In the genomic region with DNA sequence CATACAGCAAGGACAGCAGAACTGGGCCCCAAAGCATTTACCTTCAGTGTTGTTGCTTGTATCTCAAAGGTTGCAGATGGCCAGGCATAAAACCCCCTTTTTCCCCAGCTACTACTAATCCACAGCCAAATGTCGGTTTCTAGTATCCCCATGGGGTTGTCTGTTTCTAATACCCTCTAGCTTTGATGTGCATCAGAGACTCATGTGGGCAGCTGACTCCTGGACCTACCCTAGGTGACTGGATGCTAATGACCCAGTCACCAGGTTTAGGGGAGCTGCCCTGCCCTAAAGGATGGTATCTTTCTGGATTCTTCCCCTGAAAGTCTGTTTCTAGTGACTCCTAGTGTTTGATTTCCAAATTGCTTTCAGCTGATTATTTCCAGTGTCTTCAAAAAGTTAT, we compare ENCODE assay signal across 17 cellular contexts. TPM values are rescaled to one million over a fixed set of nuclear protein-coding genes. Genes with fewer than 3 reads are reported as not detected.
DNase-seq lines count a peak whose midpoint lies in the region; ATAC-seq and TF ChIP-seq lines count a peak whose summit lies in the region.
"Had no signal": no experiment of that assay in that cellular context is flagged by ENCODE, and none has a peak within 500 bp of the region (broad histone marks: within the 10 kb centered on the region; RNA-seq: fewer than 3 reads in every experiment).

No MANE protein-coding gene starts in this region.

- H3K9ac ChIP-seq in DND-41 (ENCODE audit: low read depth, low read length), result no peak overlapping the region

- BruUV-seq in OCI-LY7 (replicated peaks; lab: Mats Ljungman, UMichigan), result no TSS peak

- H3K27me3 ChIP-seq in DND-41 (ENCODE audit: insufficient read depth, low read length, poor library complexity), result no peaks in the 10 kb centered on the region
- no peaks in the 10 kb centered on the region for H3K27me3 ChIP-seq in osteoblast (ENCODE audit: insufficient read depth, low read length)
- H3K27me3 ChIP-seq in body of pancreas, result no peaks in the 10 kb centered on the region

- TF ChIP-seq POLR2A in body of pancreas (IDR thresholded peaks at IDR 0.05), result no peak

- H3K9me3 ChIP-seq in DND-41 (ENCODE audit: insufficient read depth, low read length, severe bottlenecking) (no peaks in the 10 kb centered on the region), OCI-LY7 (ENCODE audit: low read length) (no peaks in the 10 kb centered on the region), osteoblast (ENCODE audit: low read depth, low read length) (no peaks in the 10 kb centered on the region), body of pancreas (no peaks in the 10 kb centered on the region)
- H3K9me3 ChIP-seq: Caco-2, HAP-1 had no signal

- ATAC-seq in DND-41 (ENCODE audit: insufficient read depth, low read depth) (no peak), GM19324 (IDR thresholded peaks at IDR 0.05; ENCODE audit: low FRiP score, unreplicated experiment) (no peak), body of pancreas (no peak)
- ATAC-seq: GM12878 had no signal

- TF ChIP-seq CTCF in DND-41 (IDR thresholded peaks at IDR 0.05; ENCODE audit: borderline replicate concordance, extremely low read depth, low read length, poor library complexity, severe bottlenecking) (peak; percentile 4), OCI-LY7 (conservative IDR thresholded peaks at IDR 0.05; ENCODE audit: low read length) (0 out of 2 replicates have a peak, but pooled peaks have one; percentile 27), choroid plexus epithelial cell (conservative IDR thresholded peaks at IDR 0.05; ENCODE audit: low read depth, low read length) (peak; percentile 19), osteoblast (IDR thresholded peaks at IDR 0.05; ENCODE audit: extremely low read depth, low read depth, low read length) (no peak), body of pancreas (IDR thresholded peaks at IDR 0.05) (no peak)

- intact Hi-C loops in OCI-LY7 (cut with micrococcal nuclease; ENCODE audit: unreplicated experiment) (no loop called here), body of pancreas (cut with DNase I) (no loop called here)

- no peaks in the 10 kb centered on the region for H3K36me3 ChIP-seq in DND-41 (ENCODE audit: insufficient read depth, low read length)
- H3K36me3 ChIP-seq in OCI-LY7 (ENCODE audit: insufficient read depth, low read length), result no peaks in the 10 kb centered on the region
- no peaks in the 10 kb centered on the region for H3K36me3 ChIP-seq in osteoblast (ENCODE audit: insufficient read depth, low read length)
- peaks cover 0 to 3% of the 10 kb centered on the region in 2 donors for H3K36me3 ChIP-seq in body of pancreas (replicated peaks in 1 of 2; ENCODE audit: insufficient read depth in 1 of 2, low read depth in 2 of 2)
- H3K36me3 ChIP-seq: HAP-1 had no signal

- POLR2A ChIA-PET in OCI-LY7 (lab: Charles Lee), result interaction anchor here (0.6 kb wide), 1 partner anchor 156 kb away, joined by 3 read pairs; no protein-coding TSS in a partner anchor

- no peak overlapping the region for H3K4me3 ChIP-seq in DND-41 (ENCODE audit: low read depth in 1 of 2, low read length in 2 of 2)
- no peak overlapping the region for H3K4me3 ChIP-seq in OCI-LY7 (ENCODE audit: low read depth, low read length, poor library complexity, severe bottlenecking)
- H3K4me3 ChIP-seq in choroid plexus epithelial cell (ENCODE audit: low read depth, low read length), result no peak overlapping the region
- H3K4me3 ChIP-seq in osteoblast (ENCODE audit: insufficient read depth, low read length), result no peak overlapping the region
- no peak overlapping the region for H3K4me3 ChIP-seq in body of pancreas
- H3K4me3 ChIP-seq: GM12878, HAP-1 had no signal

- no peaks in the 10 kb centered on the region for H3K79me2 ChIP-seq in DND-41 (ENCODE audit: insufficient read depth, low read length)
- no peaks in the 10 kb centered on the region for H3K79me2 ChIP-seq in OCI-LY7 (ENCODE audit: insufficient read depth, low read depth, low read length)
- no peaks in the 10 kb centered on the region for H3K79me2 ChIP-seq in osteoblast (ENCODE audit: insufficient read depth, low read length)

- WGBS in body of pancreas, 2 donors, result 82% methylated on average over 1 of the region's 1 CpG; no CpG with 5 or more reads in 1 of the 2 donors

- H4K20me1 ChIP-seq in DND-41 (ENCODE audit: insufficient read depth, low read length) (no peaks in the 10 kb centered on the region), OCI-LY7 (ENCODE audit: insufficient read depth, low read length) (no peaks in the 10 kb centered on the region), osteoblast (ENCODE audit: insufficient read depth, low read length) (no peaks in the 10 kb centered on the region)

- CTCF ChIA-PET in OCI-LY7 (lab: Charles Lee; ENCODE audit: unreplicated experiment), result no interaction called here

- H3K4me1 ChIP-seq in DND-41 (ENCODE audit: insufficient read depth, low read length) (no peaks in the 10 kb centered on the region), OCI-LY7 (ENCODE audit: insufficient read depth, low read length, poor library complexity, severe bottlenecking) (no peaks in the 10 kb centered on the region), osteoblast (ENCODE audit: insufficient read depth, low read length) (no peaks in the 10 kb centered on the region), body of pancreas (no peaks in the 10 kb centered on the region)
- H3K4me1 ChIP-seq: Caco-2, HAP-1 had no signal

- no peak overlapping the region for H3K27ac ChIP-seq in DND-41 (ENCODE audit: low read length)
- H3K27ac ChIP-seq in OCI-LY7 (ENCODE audit: low read depth, low read length, poor library complexity, severe bottlenecking), result no peak overlapping the region
- H3K27ac ChIP-seq in osteoblast (ENCODE audit: low read depth, low read length), result no peak overlapping the region
- no peak overlapping the region for H3K27ac ChIP-seq in body of pancreas
- H3K27ac ChIP-seq: HL-60 had no signal

- H2AFZ ChIP-seq in DND-41 (ENCODE audit: low read depth, low read length), result no peak overlapping the region
- no peak overlapping the region for H2AFZ ChIP-seq in OCI-LY7 (ENCODE audit: low read length)
- H2AFZ ChIP-seq in osteoblast (ENCODE audit: low read length), result no peak overlapping the region

- DNase-seq in DND-41 (no peak), OCI-LY7 (ENCODE audit: low spot score) (no peak), choroid plexus epithelial cell (ENCODE audit: low read depth) (no peak), osteoblast (ENCODE audit: insufficient read length, low spot score, missing footprints) (peak; percentile 68), GM03348 (ENCODE audit: low spot score) (no peak), body of pancreas (no peak)
- DNase-seq: Caco-2; CD8-positive, alpha-beta memory T cell; DMS53; GOT3; HFFc6; KBM-7 had no signal

- no peaks in the 10 kb centered on the region for H3K9me2 ChIP-seq in OCI-LY7 (ENCODE audit: insufficient read depth, low read length)

- H3K4me2 ChIP-seq in DND-41 (ENCODE audit: insufficient read depth, low read length) (no peak overlapping the region), OCI-LY7 (ENCODE audit: low read length) (no peak overlapping the region), osteoblast (ENCODE audit: insufficient read depth, low read length) (no peak overlapping the region)

RNA-seq across cellular contexts. Expression of a gene that starts 23.9 kb away (rescaled TPM):
- 0.69 and 1.8 TPM in 2 replicates for total RNA-seq in OCI-LY7 (2014; rRNA removed; shearing (Covaris generic))
- 1.8 and 2.3 TPM in 2 replicates for total RNA-seq in OCI-LY7 (2022)
- not detected in 2 replicates for total RNA-seq in osteoblast
- total RNA-seq in body of pancreas, result 10 to 100 TPM; 15.8 to 21.4 TPM
- total RNA-seq: Daoy, HFFc6 had no signal

RNA-seq across cellular contexts. Expression of a gene that starts 29.4 kb away (rescaled TPM):
- 34.7 and 40.4 TPM in 2 replicates for total RNA-seq in OCI-LY7 (2014; rRNA removed; shearing (Covaris generic))
- total RNA-seq in OCI-LY7 (2022), result 25.1 and 28.7 TPM in 2 replicates
- total RNA-seq in osteoblast, result 22.4 and 24.2 TPM in 2 replicates
- 10 to 100 TPM; 20.0 to 35.6 TPM for total RNA-seq in body of pancreas

RNA-seq across cellular contexts. Expression of a gene that starts 30.4 kb away (rescaled TPM):
- total RNA-seq in OCI-LY7 (2014; rRNA removed; shearing (Covaris generic)), result 88.7 and 93.1 TPM in 2 replicates
- total RNA-seq in OCI-LY7 (2022), result 60.4 and 66.6 TPM in 2 replicates
- 41.6 and 44.8 TPM in 2 replicates for total RNA-seq in osteoblast
- total RNA-seq in body of pancreas, result 10 to 100 TPM; 78.9 to 86.0 TPM

RNA-seq across cellular contexts. Expression of a gene that starts 31.8 kb away (rescaled TPM):
- total RNA-seq in OCI-LY7 (2014; rRNA removed; shearing (Covaris generic)), result 6.3 and 7.6 TPM in 2 replicates
- 13.7 and 15.1 TPM in 2 replicates for total RNA-seq in OCI-LY7 (2022)
- 30.4 and 31.5 TPM in 2 replicates for total RNA-seq in osteoblast
- 10 to 100 TPM; 16.6 to 30.7 TPM for total RNA-seq in body of pancreas

RNA-seq across cellular contexts. Expression of a gene that starts 39.9 kb away (rescaled TPM):
- not detected in 2 replicates for total RNA-seq in OCI-LY7 (2014; rRNA removed; shearing (Covaris generic))
- total RNA-seq in OCI-LY7 (2022) (not detected in 2 replicates), osteoblast (not detected in 2 replicates), body of pancreas (not detected)
- total RNA-seq: Caco-2; CD8-positive, alpha-beta memory T cell; Daoy; GM12878; HFFc6 had no signal

Comparison
In these comparisons a context has a peak if more than half of its experiments do, and no peak if none do; other contexts are left out.
1. CTCF ChIP-seq: peak in DND-41 (single experiment), OCI-LY7 (single experiment) and choroid plexus epithelial cell (single experiment); none in osteoblast (single experiment) and body of pancreas (0 of 7).
2. RNA of a gene that starts 23.9 kb away (total RNA-seq): 15.8 to 21.4 TPM in body of pancreas; 0.69 to 2.3 TPM in OCI-LY7 and not detected in osteoblast; every median in the first group is over 4 times any median in the second.